ENCODE assay signal across 8 cellular contexts in genomic region chr17:18259621-18260331, GRCh38. TPM values are rescaled to one million over a fixed set of nuclear protein-coding genes. Genes with fewer than 3 reads are reported as not detected.
DNase-seq lines count a peak whose midpoint lies in the region; ATAC-seq, FAIRE-seq and TF ChIP-seq lines count a peak whose summit lies in the region.

No MANE protein-coding gene starts in this region.

- H3K27me3 Mint-ChIP-seq in GM23338 (ENCODE audit: insufficient read depth, low read depth, poor library complexity): peaks cover 4% of the 10 kb centered on the region

- peaks cover 25% of the 10 kb centered on the region for H3K36me3 Mint-ChIP-seq in GM23338 (ENCODE audit: low read depth)

- no peak for TF ChIP-seq CTCF in GM23338 (conservative IDR thresholded peaks at IDR 0.05; ENCODE audit: low read depth in 2 of 2)

- no peaks in the 10 kb centered on the region for H3K9me3 Mint-ChIP-seq in GM23338

- H3K4me3 Mint-ChIP-seq in GM23338: peak overlapping the region; percentile 81

- peaks cover 9% of the 10 kb centered on the region; the same call in 1 of the 2 replicates for H3K36me3 ChIP-seq in GM23338 (ENCODE audit: insufficient read depth)

- peaks cover 34% of the 10 kb centered on the region for H3K79me2 ChIP-seq in GM23338 (replicated peaks; ENCODE audit: insufficient read depth)

- peaks cover 29% of the 10 kb centered on the region for H3K4me1 Mint-ChIP-seq in GM23338

- H3K4me2 ChIP-seq in GM23338: peak overlapping the region; percentile 67

- DNase-seq in GM23338 (ENCODE audit: low spot score) (no peak), RCC 7860 (ENCODE audit: low spot score) (peak; percentile 39), renal cortical epithelial cell (ENCODE audit: low read depth) (peak; percentile 47), retina (no peak), UCSD-AML1 (lab: John Stamatoyannopoulos, UW; ENCODE audit: unreplicated experiment) (no peak)
- DNase-seq in activated CD4-positive, alpha-beta T cell treated with anti-CD3 and anti-CD28 coated beads, Interleukin-2, amount 50 U/mL, for 48 hours: no peak

- peak overlapping the region; percentile 97 for H3K4me3 ChIP-seq in GM23338

- no peak overlapping the region for H2AFZ ChIP-seq in GM23338

- H3K27ac ChIP-seq in GM23338 (ENCODE audit: low read depth): peak overlapping the region; percentile 13; the same call in 1 of the 2 replicates

- no peaks in the 10 kb centered on the region; the same call in none of the 2 replicates for H4K20me1 ChIP-seq in GM23338 (replicated peaks; ENCODE audit: insufficient read depth)

- H3K9me2 ChIP-seq in GM23338 (ENCODE audit: insufficient read depth): no peaks in the 10 kb centered on the region

- H3K27ac Mint-ChIP-seq in GM23338: peak overlapping the region; percentile 88

- ATAC-seq in GM23338: no peak
- ATAC-seq in esophagus mucosa: peak; percentile 29
- no peak for ATAC-seq in GM21825 (IDR thresholded peaks at IDR 0.05; ENCODE audit: unreplicated experiment)

- H3K27me3 ChIP-seq in GM23338 (ENCODE audit: insufficient read depth): no peaks in the 10 kb centered on the region

- H3K4me1 ChIP-seq in GM23338 (ENCODE audit: insufficient read depth): peaks cover 20% of the 10 kb centered on the region

- peaks cover 18% of the 10 kb centered on the region for H3F3A ChIP-seq in GM23338 (replicated peaks; ENCODE audit: low read depth)

- FAIRE-seq in RCC 7860 (lab: Jason Lieb, UNC): no peak

TF ChIP-seq in GM23338, 12 proteins besides CTCF, POLR2A, EP300 and RAD21 (continues in another document):
- TF ChIP-seq, protein P1, sequence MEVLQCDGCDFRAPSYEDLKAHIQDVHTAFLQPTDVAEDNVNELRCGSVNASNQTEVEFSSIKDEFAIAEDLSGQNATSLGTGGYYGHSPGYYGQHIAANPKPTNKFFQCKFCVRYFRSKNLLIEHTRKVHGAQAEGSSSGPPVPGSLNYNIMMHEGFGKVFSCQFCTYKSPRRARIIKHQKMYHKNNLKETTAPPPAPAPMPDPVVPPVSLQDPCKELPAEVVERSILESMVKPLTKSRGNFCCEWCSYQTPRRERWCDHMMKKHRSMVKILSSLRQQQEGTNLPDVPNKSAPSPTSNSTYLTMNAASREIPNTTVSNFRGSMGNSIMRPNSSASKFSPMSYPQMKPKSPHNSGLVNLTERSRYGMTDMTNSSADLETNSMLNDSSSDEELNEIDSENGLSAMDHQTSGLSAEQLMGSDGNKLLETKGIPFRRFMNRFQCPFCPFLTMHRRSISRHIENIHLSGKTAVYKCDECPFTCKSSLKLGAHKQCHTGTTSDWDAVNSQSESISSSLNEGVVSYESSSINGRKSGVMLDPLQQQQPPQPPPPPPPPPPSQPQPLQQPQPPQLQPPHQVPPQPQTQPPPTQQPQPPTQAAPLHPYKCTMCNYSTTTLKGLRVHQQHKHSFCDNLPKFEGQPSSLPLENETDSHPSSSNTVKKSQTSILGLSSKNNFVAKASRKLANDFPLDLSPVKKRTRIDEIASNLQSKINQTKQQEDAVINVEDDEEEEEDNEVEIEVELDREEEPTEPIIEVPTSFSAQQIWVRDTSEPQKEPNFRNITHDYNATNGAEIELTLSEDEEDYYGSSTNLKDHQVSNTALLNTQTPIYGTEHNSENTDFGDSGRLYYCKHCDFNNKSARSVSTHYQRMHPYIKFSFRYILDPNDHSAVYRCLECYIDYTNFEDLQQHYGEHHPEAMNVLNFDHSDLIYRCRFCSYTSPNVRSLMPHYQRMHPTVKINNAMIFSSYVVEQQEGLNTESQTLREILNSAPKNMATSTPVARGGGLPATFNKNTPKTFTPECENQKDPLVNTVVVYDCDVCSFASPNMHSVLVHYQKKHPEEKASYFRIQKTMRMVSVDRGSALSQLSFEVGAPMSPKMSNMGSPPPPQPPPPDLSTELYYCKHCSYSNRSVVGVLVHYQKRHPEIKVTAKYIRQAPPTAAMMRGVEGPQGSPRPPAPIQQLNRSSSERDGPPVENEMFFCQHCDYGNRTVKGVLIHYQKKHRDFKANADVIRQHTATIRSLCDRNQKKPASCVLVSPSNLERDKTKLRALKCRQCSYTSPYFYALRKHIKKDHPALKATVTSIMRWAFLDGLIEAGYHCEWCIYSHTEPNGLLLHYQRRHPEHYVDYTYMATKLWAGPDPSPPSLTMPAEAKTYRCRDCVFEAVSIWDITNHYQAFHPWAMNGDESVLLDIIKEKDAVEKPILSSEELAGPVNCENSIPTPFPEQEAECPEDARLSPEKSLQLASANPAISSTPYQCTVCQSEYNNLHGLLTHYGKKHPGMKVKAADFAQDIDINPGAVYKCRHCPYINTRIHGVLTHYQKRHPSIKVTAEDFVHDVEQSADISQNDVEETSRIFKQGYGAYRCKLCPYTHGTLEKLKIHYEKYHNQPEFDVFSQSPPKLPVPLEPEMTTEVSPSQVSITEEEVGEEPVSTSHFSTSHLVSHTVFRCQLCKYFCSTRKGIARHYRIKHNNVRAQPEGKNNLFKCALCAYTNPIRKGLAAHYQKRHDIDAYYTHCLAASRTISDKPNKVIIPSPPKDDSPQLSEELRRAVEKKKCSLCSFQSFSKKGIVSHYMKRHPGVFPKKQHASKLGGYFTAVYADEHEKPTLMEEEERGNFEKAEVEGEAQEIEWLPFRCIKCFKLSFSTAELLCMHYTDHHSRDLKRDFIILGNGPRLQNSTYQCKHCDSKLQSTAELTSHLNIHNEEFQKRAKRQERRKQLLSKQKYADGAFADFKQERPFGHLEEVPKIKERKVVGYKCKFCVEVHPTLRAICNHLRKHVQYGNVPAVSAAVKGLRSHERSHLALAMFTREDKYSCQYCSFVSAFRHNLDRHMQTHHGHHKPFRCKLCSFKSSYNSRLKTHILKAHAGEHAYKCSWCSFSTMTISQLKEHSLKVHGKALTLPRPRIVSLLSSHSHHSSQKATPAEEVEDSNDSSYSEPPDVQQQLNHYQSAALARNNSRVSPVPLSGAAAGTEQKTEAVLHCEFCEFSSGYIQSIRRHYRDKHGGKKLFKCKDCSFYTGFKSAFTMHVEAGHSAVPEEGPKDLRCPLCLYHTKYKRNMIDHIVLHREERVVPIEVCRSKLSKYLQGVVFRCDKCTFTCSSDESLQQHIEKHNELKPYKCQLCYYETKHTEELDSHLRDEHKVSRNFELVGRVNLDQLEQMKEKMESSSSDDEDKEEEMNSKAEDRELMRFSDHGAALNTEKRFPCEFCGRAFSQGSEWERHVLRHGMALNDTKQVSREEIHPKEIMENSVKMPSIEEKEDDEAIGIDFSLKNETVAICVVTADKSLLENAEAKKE (CRISPR knock-in tag; IDR thresholded peaks at IDR 0.05): no peak
- TF ChIP-seq STAT1 (IDR thresholded peaks at IDR 0.05; ENCODE audit: unreplicated experiment) (no peak), NANOG (IDR thresholded peaks at IDR 0.05; ENCODE audit: borderline replicate concordance) (no peak), EZH2phosphoT487 (IDR thresholded peaks at IDR 0.05; ENCODE audit: unreplicated experiment) (no peak), EZH2 (IDR thresholded peaks at IDR 0.05; ENCODE audit: low read depth, unreplicated experiment) (no peak), CREB1 (CRISPR knock-in tag; IDR thresholded peaks at IDR 0.05; ENCODE audit: low read depth) (no peak), ZNF114 (CRISPR knock-in tag; IDR thresholded peaks at IDR 0.05) (no peak), JUNB (IDR thresholded peaks at IDR 0.05; ENCODE audit: unreplicated experiment) (no peak), ZNF331 (CRISPR knock-in tag; IDR thresholded peaks at IDR 0.05; ENCODE audit: low read depth) (no peak), POLR2AphosphoS5 (IDR thresholded peaks at IDR 0.05; ENCODE audit: low read depth) (no peak)
- TF ChIP-seq, protein P2, sequence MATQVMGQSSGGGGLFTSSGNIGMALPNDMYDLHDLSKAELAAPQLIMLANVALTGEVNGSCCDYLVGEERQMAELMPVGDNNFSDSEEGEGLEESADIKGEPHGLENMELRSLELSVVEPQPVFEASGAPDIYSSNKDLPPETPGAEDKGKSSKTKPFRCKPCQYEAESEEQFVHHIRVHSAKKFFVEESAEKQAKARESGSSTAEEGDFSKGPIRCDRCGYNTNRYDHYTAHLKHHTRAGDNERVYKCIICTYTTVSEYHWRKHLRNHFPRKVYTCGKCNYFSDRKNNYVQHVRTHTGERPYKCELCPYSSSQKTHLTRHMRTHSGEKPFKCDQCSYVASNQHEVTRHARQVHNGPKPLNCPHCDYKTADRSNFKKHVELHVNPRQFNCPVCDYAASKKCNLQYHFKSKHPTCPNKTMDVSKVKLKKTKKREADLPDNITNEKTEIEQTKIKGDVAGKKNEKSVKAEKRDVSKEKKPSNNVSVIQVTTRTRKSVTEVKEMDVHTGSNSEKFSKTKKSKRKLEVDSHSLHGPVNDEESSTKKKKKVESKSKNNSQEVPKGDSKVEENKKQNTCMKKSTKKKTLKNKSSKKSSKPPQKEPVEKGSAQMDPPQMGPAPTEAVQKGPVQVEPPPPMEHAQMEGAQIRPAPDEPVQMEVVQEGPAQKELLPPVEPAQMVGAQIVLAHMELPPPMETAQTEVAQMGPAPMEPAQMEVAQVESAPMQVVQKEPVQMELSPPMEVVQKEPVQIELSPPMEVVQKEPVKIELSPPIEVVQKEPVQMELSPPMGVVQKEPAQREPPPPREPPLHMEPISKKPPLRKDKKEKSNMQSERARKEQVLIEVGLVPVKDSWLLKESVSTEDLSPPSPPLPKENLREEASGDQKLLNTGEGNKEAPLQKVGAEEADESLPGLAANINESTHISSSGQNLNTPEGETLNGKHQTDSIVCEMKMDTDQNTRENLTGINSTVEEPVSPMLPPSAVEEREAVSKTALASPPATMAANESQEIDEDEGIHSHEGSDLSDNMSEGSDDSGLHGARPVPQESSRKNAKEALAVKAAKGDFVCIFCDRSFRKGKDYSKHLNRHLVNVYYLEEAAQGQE (IDR thresholded peaks at IDR 0.05; ENCODE audit: unreplicated experiment): no peak

RNA-seq across cellular contexts. Expression of gene MIEF2, which starts 0.7 kb away (rescaled TPM):
- total RNA-seq in GM23338 (2014; rRNA removed; shearing (Covaris generic)): 24.9 and 26.5 TPM in 2 replicates
- polyA plus RNA-seq in GM23338 (2016; fragmentation: Nextera tagmentation; extraction: Ambion mirVana): 4.9 and 8.2 TPM in 2 replicates
- total RNA-seq in esophagus mucosa (6.3 TPM), renal cortical epithelial cell (88.2 and 154 TPM in 2 replicates)

RNA-seq across cellular contexts. Expression of gene FLII, which starts 1.2 kb away (rescaled TPM):
- 262 and 373 TPM in 2 replicates for total RNA-seq in GM23338 (2014; rRNA removed; shearing (Covaris generic))
- polyA plus RNA-seq in GM23338 (2016; fragmentation: Nextera tagmentation; extraction: Ambion mirVana): 173 and 175 TPM in 2 replicates
- 210 TPM for total RNA-seq in esophagus mucosa
- 343 and 451 TPM in 2 replicates for total RNA-seq in renal cortical epithelial cell

RNA-seq across cellular contexts. Expression of gene LLGL1, which starts 34.3 kb away (rescaled TPM):
- 118 and 129 TPM in 2 replicates for total RNA-seq in GM23338 (2014; rRNA removed; shearing (Covaris generic))
- polyA plus RNA-seq in GM23338 (2016; fragmentation: Nextera tagmentation; extraction: Ambion mirVana): 5.9 TPM in 2 replicates
- total RNA-seq in esophagus mucosa: 17.6 TPM
- 30.4 and 46.4 TPM in 2 replicates for total RNA-seq in renal cortical epithelial cell

RNA-seq across cellular contexts. Expression of gene TOP3A, which starts 55.0 kb away (rescaled TPM):
- total RNA-seq in GM23338 (2014; rRNA removed; shearing (Covaris generic)): 60.2 and 76.7 TPM in 2 replicates
- 21.7 and 24.9 TPM in 2 replicates for polyA plus RNA-seq in GM23338 (2016; fragmentation: Nextera tagmentation; extraction: Ambion mirVana)
- total RNA-seq in esophagus mucosa: 23.8 TPM
- total RNA-seq in renal cortical epithelial cell: 10.4 and 25.7 TPM in 2 replicates

RNA-seq across cellular contexts. Expression of gene SMCR8, which starts 55.3 kb away (rescaled TPM):
- total RNA-seq in GM23338 (2014; rRNA removed; shearing (Covaris generic)): 19.0 and 20.1 TPM in 2 replicates
- polyA plus RNA-seq in GM23338 (2016; fragmentation: Nextera tagmentation; extraction: Ambion mirVana): 1.5 and 1.6 TPM in 2 replicates
- 8.6 TPM for total RNA-seq in esophagus mucosa
- 15.1 and 38.8 TPM in 2 replicates for total RNA-seq in renal cortical epithelial cell

Comparison
In these comparisons a context has a peak if more than half of its experiments do, and no peak if none do; other contexts are left out.
1. DNase-seq: peak in RCC 7860 (single experiment) and renal cortical epithelial cell (single experiment); none in GM23338 (single experiment), retina (single experiment), activated CD4-positive, alpha-beta T cell treated with anti-CD3 and anti-CD28 coated beads, Interleukin-2, amount 50 U/mL, for 48 hours (0 of 2) and UCSD-AML1 (single experiment).